1 cellular context compared by ENCODE assay signal in genomic region chr22:41541484-41541883, GRCh38.
TF ChIP-seq lines count a peak whose summit lies in the region.

No MANE protein-coding gene starts in this region.

TF ChIP-seq in HepG2, 621 proteins besides CTCF, POLR2A, EP300 and RAD21:
- TF ChIP-seq EEA1 (CRISPR knock-in tag; IDR thresholded peaks at IDR 0.05; ENCODE audit: borderline replicate concordance) (no peak), GABPB1 (CRISPR knock-in tag; IDR thresholded peaks at IDR 0.05) (no peak), PHB2 (IDR thresholded peaks at IDR 0.05; ENCODE audit: partially characterized antibody) (no peak), CENPX (CRISPR knock-in tag; IDR thresholded peaks at IDR 0.05) (no peak), SMAD3 (CRISPR knock-in tag; IDR thresholded peaks at IDR 0.05) (no peak), MTF1 (CRISPR knock-in tag; IDR thresholded peaks at IDR 0.05) (no peak), MEIS2 (CRISPR knock-in tag; IDR thresholded peaks at IDR 0.05) (no peak), MTF2 (CRISPR knock-in tag; IDR thresholded peaks at IDR 0.05; ENCODE audit: borderline replicate concordance) (no peak), MAFK (conservative IDR thresholded peaks at IDR 0.05 in 1 of 2, IDR thresholded peaks at IDR 0.05 in 1 of 2; ENCODE audit: low read length in 2 of 2) (no peak), MED13 (CRISPR knock-in tag; IDR thresholded peaks at IDR 0.05) (no peak), SOX5 (CRISPR knock-in tag; IDR thresholded peaks at IDR 0.05; ENCODE audit: borderline replicate concordance) (no peak), NPAS2 (CRISPR knock-in tag; IDR thresholded peaks at IDR 0.05; ENCODE audit: borderline replicate concordance) (no peak), HHEX (CRISPR knock-in tag; IDR thresholded peaks at IDR 0.05) (no peak)
- TF ChIP-seq, protein P1, sequence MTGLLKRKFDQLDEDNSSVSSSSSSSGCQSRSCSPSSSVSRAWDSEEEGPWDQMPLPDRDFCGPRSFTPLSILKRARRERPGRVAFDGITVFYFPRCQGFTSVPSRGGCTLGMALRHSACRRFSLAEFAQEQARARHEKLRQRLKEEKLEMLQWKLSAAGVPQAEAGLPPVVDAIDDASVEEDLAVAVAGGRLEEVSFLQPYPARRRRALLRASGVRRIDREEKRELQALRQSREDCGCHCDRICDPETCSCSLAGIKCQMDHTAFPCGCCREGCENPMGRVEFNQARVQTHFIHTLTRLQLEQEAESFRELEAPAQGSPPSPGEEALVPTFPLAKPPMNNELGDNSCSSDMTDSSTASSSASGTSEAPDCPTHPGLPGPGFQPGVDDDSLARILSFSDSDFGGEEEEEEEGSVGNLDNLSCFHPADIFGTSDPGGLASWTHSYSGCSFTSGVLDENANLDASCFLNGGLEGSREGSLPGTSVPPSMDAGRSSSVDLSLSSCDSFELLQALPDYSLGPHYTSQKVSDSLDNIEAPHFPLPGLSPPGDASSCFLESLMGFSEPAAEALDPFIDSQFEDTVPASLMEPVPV (CRISPR knock-in tag; IDR thresholded peaks at IDR 0.05), result no peak
